16 cellular contexts compared by ENCODE assay signal in genomic region chr3:118080886-118081285, GRCh38.
"Had no signal": no experiment of that assay in that cellular context is flagged by ENCODE, and none has a peak within 500 bp of the region (broad histone marks: within the 10 kb centered on the region; RNA-seq: fewer than 3 reads in every experiment).

No MANE protein-coding gene starts in this region.

- ATAC-seq: activated CD8-positive, alpha-beta memory T cell treated with anti-CD3 and anti-CD28 coated beads, Interleukin-2, amount 10 ng/mL, durations not matched to agents 7 days and 5 days; activated naive CD4-positive, alpha-beta T cell treated with anti-CD3 and anti-CD28 coated beads, Interleukin-2, amount 50 U/mL, for 72 hours; natural killer cell treated with Interleukin-12 subunit alpha and Interleukin-12 subunit beta and Interleukin-15 and Interleukin-18, amount 100 ng/mL, for 72 hours; stimulated activated naive CD8-positive, alpha-beta T cell treated with anti-CD3 and anti-CD28 coated beads, Interleukin-15, amount 100 ng/mL, for 72 hours; upper lobe of right lung had no signal

- H3K4me3 ChIP-seq: testis, upper lobe of right lung had no signal

- H3K27ac ChIP-seq: testis, upper lobe of right lung had no signal

- H3K36me3 ChIP-seq: upper lobe of right lung had no signal

- H3K4me1 Mint-ChIP-seq: activated CD8-positive, alpha-beta memory T cell treated with anti-CD3 and anti-CD28 coated beads, Interleukin-2, amount 10 ng/mL, durations not matched to agents 7 days and 5 days; stimulated activated naive CD8-positive, alpha-beta T cell treated with anti-CD3 and anti-CD28 coated beads, Interleukin-15, amount 100 ng/mL, for 72 hours had no signal

- H3K9me3 Mint-ChIP-seq: endodermal cell had no signal

- H3K9me3 ChIP-seq: testis, upper lobe of right lung had no signal

- DNase-seq: activated CD4-positive, alpha-beta T cell treated with anti-CD3 and anti-CD28 coated beads, Interleukin-2, amount 50 U/mL, for 4 hours; activated CD4-positive, CD25-positive, alpha-beta regulatory T cell treated with anti-CD3 and anti-CD28 coated beads, Interleukin-2, amount 50 U/mL, for 72 hours; activated CD8-positive, alpha-beta memory T cell treated with anti-CD3 and anti-CD28 coated beads, Interleukin-2, amount 10 ng/mL, durations not matched to agents 7 days and 5 days; activated effector memory CD4-positive, alpha-beta T cell treated with Interleukin-2 at 50 U/mL for 16 hours; activated T-cell treated with anti-CD3 and anti-CD28 coated beads, Interleukin-2, amount 50 U/mL, for 24 hours; amygdala; cerebellar nuclear complex; endodermal cell; erythroblast; hypothalamus; stimulated activated CD4-positive, alpha-beta T cell treated with anti-CD3 and anti-CD28 coated beads, Interleukin-4, amount 100 ng/mL, for 1 hour; stimulated activated naive CD8-positive, alpha-beta T cell treated with anti-CD3 and anti-CD28 coated beads, Interleukin-15, amount 100 ng/mL, for 72 hours; testis; upper lobe of right lung had no signal

- H3K36me3 Mint-ChIP-seq: activated CD8-positive, alpha-beta memory T cell treated with anti-CD3 and anti-CD28 coated beads, Interleukin-2, amount 10 ng/mL, durations not matched to agents 7 days and 5 days; activated naive CD4-positive, alpha-beta T cell treated with anti-CD3 and anti-CD28 coated beads, Interleukin-2, amount 50 U/mL, for 72 hours had no signal

- H3K27me3 ChIP-seq: testis, upper lobe of right lung had no signal

- H3K4me3 Mint-ChIP-seq: activated CD8-positive, alpha-beta memory T cell treated with anti-CD3 and anti-CD28 coated beads, Interleukin-2, amount 10 ng/mL, durations not matched to agents 7 days and 5 days; activated T-cell treated with anti-CD3 and anti-CD28 coated beads, Interleukin-2, amount 50 U/mL, for 24 hours; endodermal cell; natural killer cell treated with Interleukin-12 subunit alpha and Interleukin-12 subunit beta and Interleukin-15 and Interleukin-18, amount 100 ng/mL, for 72 hours; stimulated activated naive CD8-positive, alpha-beta T cell treated with anti-CD3 and anti-CD28 coated beads, Interleukin-15, amount 100 ng/mL, for 72 hours had no signal

- H3K4me1 ChIP-seq: testis, upper lobe of right lung had no signal

- H3K27ac Mint-ChIP-seq: activated CD8-positive, alpha-beta memory T cell treated with anti-CD3 and anti-CD28 coated beads, Interleukin-2, amount 10 ng/mL, durations not matched to agents 7 days and 5 days; activated naive CD4-positive, alpha-beta T cell treated with anti-CD3 and anti-CD28 coated beads, Interleukin-2, amount 50 U/mL, for 72 hours; activated T-cell treated with anti-CD3 and anti-CD28 coated beads, Interleukin-2, amount 50 U/mL, for 24 hours; endodermal cell; natural killer cell treated with Interleukin-12 subunit alpha and Interleukin-12 subunit beta and Interleukin-15 and Interleukin-18, amount 100 ng/mL, for 72 hours; stimulated activated naive CD8-positive, alpha-beta T cell treated with anti-CD3 and anti-CD28 coated beads, Interleukin-15, amount 100 ng/mL, for 72 hours had no signal

- H3K27me3 Mint-ChIP-seq: activated CD8-positive, alpha-beta memory T cell treated with anti-CD3 and anti-CD28 coated beads, Interleukin-2, amount 10 ng/mL, durations not matched to agents 7 days and 5 days; activated T-cell treated with anti-CD3 and anti-CD28 coated beads, Interleukin-2, amount 50 U/mL, for 24 hours; natural killer cell treated with Interleukin-12 subunit alpha and Interleukin-12 subunit beta and Interleukin-15 and Interleukin-18, amount 100 ng/mL, for 72 hours; stimulated activated naive CD8-positive, alpha-beta T cell treated with anti-CD3 and anti-CD28 coated beads, Interleukin-15, amount 100 ng/mL, for 72 hours had no signal
